Comparison of ENCODE assay signal across 20 cellular contexts in the genomic region with DNA sequence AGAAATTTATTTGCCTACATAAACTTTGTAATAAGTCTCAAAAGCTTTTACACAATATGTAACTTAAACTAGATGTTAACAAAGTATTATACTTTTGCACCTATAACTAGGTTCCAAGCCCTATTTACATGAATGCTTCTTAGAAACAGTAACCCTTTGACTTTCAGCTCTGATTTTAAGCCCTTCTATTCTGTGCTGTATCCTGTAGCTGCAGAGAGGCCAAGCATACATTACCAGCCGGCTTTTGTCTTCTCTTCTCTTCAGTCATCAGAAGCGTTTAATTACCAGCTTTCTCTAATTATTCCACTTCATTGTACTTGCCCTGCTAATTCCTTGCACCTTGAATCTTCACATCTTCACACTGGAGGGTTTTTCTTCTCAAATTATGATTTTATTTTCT.
DNase-seq lines count a peak whose midpoint lies in the region; ATAC-seq and TF ChIP-seq lines count a peak whose summit lies in the region.
"Had no signal": no experiment of that assay in that cellular context is flagged by ENCODE, and none has a peak within 500 bp of the region (broad histone marks: within the 10 kb centered on the region; RNA-seq: fewer than 3 reads in every experiment).

No MANE protein-coding gene starts in this region.

- H3K4me3 ChIP-seq in mammary epithelial cell (replicated peaks in 1 of 3; ENCODE audit: insufficient read depth in 1 of 3, low read depth in 2 of 3, low read length in 3 of 3) (no peak overlapping the region), breast epithelium (no peak overlapping the region), NT2/D1 (ENCODE audit: insufficient read length, low read depth) (no peak overlapping the region)
- H3K4me3 ChIP-seq: GM12878, GM23248 had no signal

- DNase-seq in mammary epithelial cell, result no peak
- DNase-seq in breast epithelium (ENCODE audit: low spot score in 2 of 2), result no peak
- DNase-seq in NT2/D1 (ENCODE audit: low read depth, low spot score), result peak; percentile 2
- no peak for DNase-seq in foreskin keratinocyte
- no peak for DNase-seq in endothelial cell (ENCODE audit: low spot score)
- DNase-seq: CD4-positive, CD25-positive, alpha-beta regulatory T cell; DMS 273 treated with DMSO at 0.1 percent for 48 hours; DND-41; HCEC 1CT; NCI-H1092 treated with DMSO at 0.1 percent for 48 hours; NCI-H1694 treated with DMSO at 0.1 percent for 48 hours; NCI-H2081 treated with DMSO at 0.1 percent for 48 hours; NCI-H748 treated with DMSO at 0.1 percent for 48 hours; PC-3; Right ventricle myocardium superior had no signal

- H3K4me1 Mint-ChIP-seq in stimulated activated memory B cell treated with anti-CD40 and anti-IgM and Interleukin-4, amounts not matched to agents 10 μg/mL and 1 μg/mL and 100 μg/mL, for 72 hours, result no peaks in the 10 kb centered on the region
- no peaks in the 10 kb centered on the region for H3K4me1 Mint-ChIP-seq in endothelial cell (ENCODE audit: unreplicated experiment)
- H3K4me1 Mint-ChIP-seq: CD4-positive, CD25-positive, alpha-beta regulatory T cell had no signal

- H3K27ac ChIP-seq in mammary epithelial cell (ENCODE audit: insufficient read depth, low read depth, low read length) (no peak overlapping the region), breast epithelium (no peak overlapping the region), foreskin keratinocyte (no peak overlapping the region)
- H3K27ac ChIP-seq: GM23248, KMS-11 had no signal

- no peaks in the 10 kb centered on the region for H4K20me1 ChIP-seq in mammary epithelial cell (ENCODE audit: insufficient read depth, low read length)

- H3K27ac Mint-ChIP-seq in stimulated activated memory B cell treated with anti-CD40 and anti-IgM and Interleukin-4, amounts not matched to agents 10 μg/mL and 1 μg/mL and 100 μg/mL, for 72 hours, result no peak overlapping the region
- no peak overlapping the region for H3K27ac Mint-ChIP-seq in endothelial cell (ENCODE audit: unreplicated experiment)
- H3K27ac Mint-ChIP-seq: CD4-positive, CD25-positive, alpha-beta regulatory T cell had no signal

- 81% methylated on average over 2 of the region's 2 CpGs for WGBS in mammary epithelial cell (ENCODE audit: low coverage, missing lambda C conversion rate)

- no peak for TF ChIP-seq CTCF in mammary epithelial cell (conservative IDR thresholded peaks at IDR 0.05 in 1 of 2, IDR thresholded peaks at IDR 0.05 in 1 of 2; ENCODE audit: extremely low read depth in 1 of 2, insufficient read depth in 1 of 2, low read depth in 1 of 2, low read length in 2 of 2)
- TF ChIP-seq CTCF in breast epithelium (IDR thresholded peaks at IDR 0.05), result no peak
- no peak for TF ChIP-seq CTCF in foreskin keratinocyte (conservative IDR thresholded peaks at IDR 0.05)
- no peak for TF ChIP-seq CTCF in endothelial cell (IDR thresholded peaks at IDR 0.05; ENCODE audit: unreplicated experiment)

- intact Hi-C loops in mammary epithelial cell (cut with micrococcal nuclease) (no loop called here), breast epithelium (cut with DNase I; ENCODE audit: low total_unique reads) (no loop called here)

- H3K4me1 ChIP-seq in mammary epithelial cell (ENCODE audit: insufficient read depth, low read length), result peaks cover 11% of the 10 kb centered on the region
- no peaks in the 10 kb centered on the region for H3K4me1 ChIP-seq in breast epithelium
- H3K4me1 ChIP-seq in NT2/D1 (ENCODE audit: insufficient read depth, insufficient read length), result no peaks in the 10 kb centered on the region
- H3K4me1 ChIP-seq in foreskin keratinocyte, result peaks cover 17% of the 10 kb centered on the region

- H3K9ac ChIP-seq in mammary epithelial cell (ENCODE audit: insufficient read depth, low read length) (no peak overlapping the region), NT2/D1 (ENCODE audit: insufficient read length, low read depth) (no peak overlapping the region)
- H3K9ac ChIP-seq: GM23248, KMS-11 had no signal

- BruUV-seq in mammary epithelial cell (replicated peaks; lab: Mats Ljungman, UMichigan), result no TSS peak

- peak overlapping the region; percentile 77 for H3K4me2 ChIP-seq in mammary epithelial cell (ENCODE audit: insufficient read depth, low read depth, low read length)
- H3K4me2 ChIP-seq: KMS-11 had no signal

- H3K36me3 Mint-ChIP-seq in stimulated activated memory B cell treated with anti-CD40 and anti-IgM and Interleukin-4, amounts not matched to agents 10 μg/mL and 1 μg/mL and 100 μg/mL, for 72 hours, result no peaks in the 10 kb centered on the region
- no peaks in the 10 kb centered on the region for H3K36me3 Mint-ChIP-seq in endothelial cell (ENCODE audit: low read depth, unreplicated experiment)
- H3K36me3 Mint-ChIP-seq: CD4-positive, CD25-positive, alpha-beta regulatory T cell had no signal

- CTCF ChIA-PET in mammary epithelial cell (lab: Charles Lee; ENCODE audit: low non-redundant PET), result no interaction called here

- ATAC-seq in foreskin keratinocyte, result peak; percentile 35
- ATAC-seq in stimulated activated memory B cell treated with anti-CD40 and anti-IgM and Interleukin-4, amounts not matched to agents 10 μg/mL and 1 μg/mL and 100 μg/mL, for 72 hours, result no peak
- ATAC-seq in GM21423 (IDR thresholded peaks at IDR 0.05; ENCODE audit: unreplicated experiment), result no peak
- ATAC-seq: GM12878, PC-3 had no signal

- H3K79me2 ChIP-seq in mammary epithelial cell (ENCODE audit: insufficient read depth, low read length), result no peaks in the 10 kb centered on the region

- H3K36me3 ChIP-seq in mammary epithelial cell (ENCODE audit: insufficient read depth, low read length), result no peaks in the 10 kb centered on the region
- no peaks in the 10 kb centered on the region for H3K36me3 ChIP-seq in breast epithelium
- no peaks in the 10 kb centered on the region for H3K36me3 ChIP-seq in NT2/D1 (ENCODE audit: insufficient read depth, insufficient read length, low read length)

- H3K9me3 Mint-ChIP-seq in stimulated activated memory B cell treated with anti-CD40 and anti-IgM and Interleukin-4, amounts not matched to agents 10 μg/mL and 1 μg/mL and 100 μg/mL, for 72 hours, result peaks cover 6% of the 10 kb centered on the region
- no peaks in the 10 kb centered on the region for H3K9me3 Mint-ChIP-seq in endothelial cell (ENCODE audit: unreplicated experiment)

- H3K4me3 Mint-ChIP-seq in stimulated activated memory B cell treated with anti-CD40 and anti-IgM and Interleukin-4, amounts not matched to agents 10 μg/mL and 1 μg/mL and 100 μg/mL, for 72 hours, result no peak overlapping the region
- H3K4me3 Mint-ChIP-seq in endothelial cell (ENCODE audit: unreplicated experiment), result no peak overlapping the region
- H3K4me3 Mint-ChIP-seq: CD4-positive, CD25-positive, alpha-beta regulatory T cell had no signal

- no peak for TF ChIP-seq POLR2A in breast epithelium (IDR thresholded peaks at IDR 0.05)

- H3K9me3 ChIP-seq in mammary epithelial cell (replicated peaks; ENCODE audit: insufficient read depth, low read length) (no peaks in the 10 kb centered on the region), breast epithelium (no peaks in the 10 kb centered on the region), NT2/D1 (ENCODE audit: insufficient read depth, low read length) (no peaks in the 10 kb centered on the region)

- H2AFZ ChIP-seq in mammary epithelial cell (ENCODE audit: low read depth, low read length), result no peak overlapping the region
- H2AFZ ChIP-seq: GM23248 had no signal

- in situ Hi-C loops in mammary epithelial cell (cut with MboI; ENCODE audit: low sequenced_read_pairs in 2 of 2), result no loop called here

- H3K27me3 ChIP-seq in mammary epithelial cell (ENCODE audit: insufficient read depth, low read length), result no peaks in the 10 kb centered on the region
- H3K27me3 ChIP-seq in breast epithelium, result no peaks in the 10 kb centered on the region
- H3K27me3 ChIP-seq in NT2/D1 (ENCODE audit: insufficient read depth, insufficient read length), result no peaks in the 10 kb centered on the region
- no peaks in the 10 kb centered on the region for H3K27me3 ChIP-seq in foreskin keratinocyte

- dilution Hi-C loops in mammary epithelial cell (cut with HindIII; ENCODE audit: low sequenced_read_pairs), result no loop called here

- H3K27me3 Mint-ChIP-seq in stimulated activated memory B cell treated with anti-CD40 and anti-IgM and Interleukin-4, amounts not matched to agents 10 μg/mL and 1 μg/mL and 100 μg/mL, for 72 hours, result no peaks in the 10 kb centered on the region
- H3K27me3 Mint-ChIP-seq in endothelial cell (ENCODE audit: unreplicated experiment), result no peaks in the 10 kb centered on the region
- H3K27me3 Mint-ChIP-seq: CD4-positive, CD25-positive, alpha-beta regulatory T cell had no signal
